In the genomic region with DNA sequence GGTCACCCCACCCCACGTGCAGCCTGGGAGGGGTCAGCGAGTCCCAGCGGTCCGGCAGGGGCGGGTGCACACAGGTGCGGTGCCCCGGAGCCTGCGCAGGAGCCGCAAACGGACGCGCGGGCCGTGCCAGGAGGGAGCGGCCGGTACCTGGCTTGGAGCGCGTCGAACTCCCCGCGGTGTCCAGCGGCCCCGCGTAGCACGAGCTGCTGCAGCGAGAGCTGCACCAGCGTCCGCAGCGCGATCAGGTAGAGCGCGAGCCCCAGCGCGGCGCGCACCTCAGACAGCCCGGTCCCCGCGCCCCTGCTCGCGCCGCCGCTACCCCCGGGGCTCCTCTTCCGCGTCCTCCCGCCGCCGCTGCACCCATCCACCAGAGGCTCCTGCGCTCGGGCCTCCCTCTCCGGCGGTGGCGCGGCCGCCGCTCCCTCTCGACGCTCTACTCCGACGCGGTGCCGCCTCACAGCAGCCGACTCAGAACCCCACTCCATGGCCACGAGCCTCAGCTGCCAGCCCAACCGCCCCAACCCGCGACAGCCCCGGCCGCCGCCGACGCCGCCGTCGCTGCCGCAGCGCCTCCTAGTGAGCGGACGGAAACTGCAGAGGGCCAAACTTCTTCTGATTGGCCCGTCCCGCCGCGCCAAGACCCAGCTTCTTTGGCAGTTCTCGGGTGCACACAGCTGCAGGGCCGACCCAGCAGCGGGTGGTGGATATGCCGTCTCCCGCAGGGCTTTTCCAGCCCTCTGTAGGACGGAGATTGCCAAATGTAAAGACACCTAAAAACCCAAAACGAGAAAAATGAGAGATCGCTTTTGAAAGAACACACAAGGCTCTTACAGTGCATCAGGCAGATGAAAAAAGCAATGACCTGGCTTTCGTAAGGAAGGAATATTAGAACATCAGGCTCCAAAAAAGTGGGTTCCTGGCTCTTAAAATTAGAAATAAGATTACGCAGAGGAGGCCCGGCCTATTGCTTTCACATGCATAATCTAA, we compare ENCODE assay signal across 1 cellular context.
TF ChIP-seq lines count a peak whose summit lies in the region.

A gene with protein sequence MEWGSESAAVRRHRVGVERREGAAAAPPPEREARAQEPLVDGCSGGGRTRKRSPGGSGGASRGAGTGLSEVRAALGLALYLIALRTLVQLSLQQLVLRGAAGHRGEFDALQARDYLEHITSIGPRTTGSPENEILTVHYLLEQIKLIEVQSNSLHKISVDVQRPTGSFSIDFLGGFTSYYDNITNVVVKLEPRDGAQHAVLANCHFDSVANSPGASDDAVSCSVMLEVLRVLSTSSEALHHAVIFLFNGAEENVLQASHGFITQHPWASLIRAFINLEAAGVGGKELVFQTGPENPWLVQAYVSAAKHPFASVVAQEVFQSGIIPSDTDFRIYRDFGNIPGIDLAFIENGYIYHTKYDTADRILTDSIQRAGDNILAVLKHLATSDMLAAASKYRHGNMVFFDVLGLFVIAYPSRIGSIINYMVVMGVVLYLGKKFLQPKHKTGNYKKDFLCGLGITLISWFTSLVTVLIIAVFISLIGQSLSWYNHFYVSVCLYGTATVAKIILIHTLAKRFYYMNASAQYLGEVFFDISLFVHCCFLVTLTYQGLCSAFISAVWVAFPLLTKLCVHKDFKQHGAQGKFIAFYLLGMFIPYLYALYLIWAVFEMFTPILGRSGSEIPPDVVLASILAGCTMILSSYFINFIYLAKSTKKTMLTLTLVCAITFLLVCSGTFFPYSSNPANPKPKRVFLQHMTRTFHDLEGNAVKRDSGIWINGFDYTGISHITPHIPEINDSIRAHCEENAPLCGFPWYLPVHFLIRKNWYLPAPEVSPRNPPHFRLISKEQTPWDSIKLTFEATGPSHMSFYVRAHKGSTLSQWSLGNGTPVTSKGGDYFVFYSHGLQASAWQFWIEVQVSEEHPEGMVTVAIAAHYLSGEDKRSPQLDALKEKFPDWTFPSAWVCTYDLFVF (minus strand): TSS at position 575 of the 987 bp plus-strand sequence. CDS start 90 bp downstream, at position 485.

TF ChIP-seq in SK-N-SH treated with all-trans-retinoic acid at 6 μM for 48 hours, 23 proteins besides CTCF, POLR2A, EP300 and RAD21 (continued from another document):
- TF ChIP-seq, protein P1, sequence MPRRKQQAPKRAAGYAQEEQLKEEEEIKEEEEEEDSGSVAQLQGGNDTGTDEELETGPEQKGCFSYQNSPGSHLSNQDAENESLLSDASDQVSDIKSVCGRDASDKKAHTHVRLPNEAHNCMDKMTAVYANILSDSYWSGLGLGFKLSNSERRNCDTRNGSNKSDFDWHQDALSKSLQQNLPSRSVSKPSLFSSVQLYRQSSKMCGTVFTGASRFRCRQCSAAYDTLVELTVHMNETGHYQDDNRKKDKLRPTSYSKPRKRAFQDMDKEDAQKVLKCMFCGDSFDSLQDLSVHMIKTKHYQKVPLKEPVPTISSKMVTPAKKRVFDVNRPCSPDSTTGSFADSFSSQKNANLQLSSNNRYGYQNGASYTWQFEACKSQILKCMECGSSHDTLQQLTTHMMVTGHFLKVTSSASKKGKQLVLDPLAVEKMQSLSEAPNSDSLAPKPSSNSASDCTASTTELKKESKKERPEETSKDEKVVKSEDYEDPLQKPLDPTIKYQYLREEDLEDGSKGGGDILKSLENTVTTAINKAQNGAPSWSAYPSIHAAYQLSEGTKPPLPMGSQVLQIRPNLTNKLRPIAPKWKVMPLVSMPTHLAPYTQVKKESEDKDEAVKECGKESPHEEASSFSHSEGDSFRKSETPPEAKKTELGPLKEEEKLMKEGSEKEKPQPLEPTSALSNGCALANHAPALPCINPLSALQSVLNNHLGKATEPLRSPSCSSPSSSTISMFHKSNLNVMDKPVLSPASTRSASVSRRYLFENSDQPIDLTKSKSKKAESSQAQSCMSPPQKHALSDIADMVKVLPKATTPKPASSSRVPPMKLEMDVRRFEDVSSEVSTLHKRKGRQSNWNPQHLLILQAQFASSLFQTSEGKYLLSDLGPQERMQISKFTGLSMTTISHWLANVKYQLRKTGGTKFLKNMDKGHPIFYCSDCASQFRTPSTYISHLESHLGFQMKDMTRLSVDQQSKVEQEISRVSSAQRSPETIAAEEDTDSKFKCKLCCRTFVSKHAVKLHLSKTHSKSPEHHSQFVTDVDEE (CRISPR knock-in tag; IDR thresholded peaks at IDR 0.05): no peak
